15 cellular contexts compared by ENCODE assay signal in genomic region chr16:14181371-14182050, GRCh38.
DNase-seq lines count a peak whose midpoint lies in the region; ATAC-seq, FAIRE-seq and TF ChIP-seq lines count a peak whose summit lies in the region.
"Had no signal": no experiment of that assay in that cellular context is flagged by ENCODE, and none has a peak within 500 bp of the region (broad histone marks: within the 10 kb centered on the region; RNA-seq: fewer than 3 reads in every experiment).

No MANE protein-coding gene starts in this region.

- DNase-seq in AG04450 (ENCODE audit: low read depth, low spot score) (peak; percentile 32), LHCN-M2 (ENCODE audit: low read depth) (peak; percentile 57), amniotic epithelial cell (ENCODE audit: low read depth) (peak; percentile 89), glomerular visceral epithelial cell (ENCODE audit: extremely low spot score) (peak; percentile 13), hypothalamus (lab: John Stamatoyannopoulos, UW) (no peak), gastrocnemius medialis (no peak), NCI-H1105 treated with DMSO at 0.1 percent for 48 hours (lab: John Stamatoyannopoulos, UW) (no peak), GM12892 (ENCODE audit: insufficient read length) (no peak)
- DNase-seq: activated naive CD8-positive, alpha-beta T cell treated with anti-CD3 and anti-CD28 coated beads, Interleukin-2, amount 50 U/mL, for 24 hours; CD4-positive, alpha-beta T cell; erythroblast; NCI-H526 treated with DMSO at 0.1 percent for 48 hours; stimulated activated naive CD8-positive, alpha-beta T cell treated with anti-CD3 and anti-CD28 coated beads, Interleukin-15, Interleukin-2, amounts not matched to agents 100 U/mL and 50 U/mL, for 24 hours; SW 1271 had no signal

- H3K4me3 ChIP-seq in AG04450 (ENCODE audit: low read depth, low read length) (no peak overlapping the region), gastrocnemius medialis (no peak overlapping the region)

- H3K36me3 ChIP-seq in gastrocnemius medialis, result no peaks in the 10 kb centered on the region

- no peak for FAIRE-seq in GM12892 (lab: Jason Lieb, UNC)
- FAIRE-seq: H54 had no signal

- ATAC-seq in gastrocnemius medialis, result no peak
- ATAC-seq: activated naive CD8-positive, alpha-beta T cell treated with anti-CD3 and anti-CD28 coated beads, Interleukin-2, amount 50 U/mL, for 24 hours; stimulated activated naive CD8-positive, alpha-beta T cell treated with anti-CD3 and anti-CD28 coated beads, Interleukin-15, Interleukin-2, amounts not matched to agents 100 U/mL and 50 U/mL, for 24 hours had no signal

- CTCF ChIA-PET in AG04450 (lab: Charles Lee), result interaction anchor here (1.5 to 1.9 kb wide), 2 partner anchors 258 to 262 kb away, joined by 6 to 7 read pairs; partner anchors contain the start of gene ERCC4

- H3K9me3 ChIP-seq in AG04450 (ENCODE audit: control insufficient read depth, insufficient read depth, low read length), result no peaks in the 10 kb centered on the region
- no peaks in the 10 kb centered on the region for H3K9me3 ChIP-seq in gastrocnemius medialis

- POLR2A ChIA-PET in AG04450 (lab: Yijun Ruan, JAX), result no interaction called here

- TF ChIP-seq POLR2A in gastrocnemius medialis (IDR thresholded peaks at IDR 0.05) (no peak), GM12892 (IDR thresholded peaks at IDR 0.05; ENCODE audit: low read depth, low read length) (no peak)

- intact Hi-C loops in gastrocnemius medialis (cut with DNase I; ENCODE audit: low total_unique reads), result no loop called here

- in situ Hi-C loops in gastrocnemius medialis (cut with MboI; ENCODE audit: low sequenced_read_pairs in 4 of 4), result no loop called here

- no peak for TF ChIP-seq CTCF in AG04450 (IDR thresholded peaks at IDR 0.05; ENCODE audit: low read depth, low read length)
- TF ChIP-seq CTCF in gastrocnemius medialis (IDR thresholded peaks at IDR 0.05 in 4 of 5, conservative IDR thresholded peaks at IDR 0.05 in 1 of 5), result no peak

- H3K27me3 ChIP-seq in AG04450 (ENCODE audit: control insufficient read depth, insufficient read depth, low read length) (no peaks in the 10 kb centered on the region), gastrocnemius medialis (no peaks in the 10 kb centered on the region)

- H3K27ac ChIP-seq in AG04450 (ENCODE audit: low read depth, low read length) (no peak overlapping the region), gastrocnemius medialis (no peak overlapping the region)

- peaks cover 19 to 27% of the 10 kb centered on the region in 2 donors for H3K4me1 ChIP-seq in gastrocnemius medialis

Comparison
In these comparisons a context has a peak if more than half of its experiments do, and no peak if none do; other contexts are left out.
1. DNase-seq: peak in AG04450 (single experiment), LHCN-M2 (single experiment), amniotic epithelial cell (single experiment) and glomerular visceral epithelial cell (single experiment); none in hypothalamus (0 of 51), gastrocnemius medialis (0 of 2), NCI-H1105 treated with DMSO at 0.1 percent for 48 hours (single experiment) and GM12892 (single experiment).